In the genomic region with DNA sequence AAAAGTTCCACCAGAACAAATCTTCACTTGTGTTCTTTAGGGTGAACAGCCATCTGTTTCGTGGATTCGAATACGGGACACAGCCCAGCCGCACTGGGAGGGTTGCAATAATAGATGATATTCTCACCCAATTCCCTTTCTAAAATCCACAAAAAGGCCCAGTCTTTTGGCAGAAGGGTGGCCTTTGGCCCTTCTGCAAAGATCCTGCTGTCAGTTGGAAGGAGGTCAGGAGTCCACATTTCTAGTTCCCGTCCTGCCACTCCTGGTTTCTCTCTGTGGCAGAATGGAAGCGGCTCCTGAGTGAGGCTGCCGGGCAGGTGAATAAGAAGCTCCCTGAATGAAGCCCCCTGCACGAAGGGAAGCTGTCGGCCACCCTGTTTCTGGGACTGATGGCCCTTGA, we compare ENCODE assay signal across 27 cellular contexts. TPM values are rescaled to one million over a fixed set of nuclear protein-coding genes. Genes with fewer than 3 reads are reported as not detected.
"Had no signal": no experiment of that assay in that cellular context is flagged by ENCODE, and none has a peak within 500 bp of the region (broad histone marks: within the 10 kb centered on the region; RNA-seq: fewer than 3 reads in every experiment).

No MANE protein-coding gene starts in this region.

- H3K4me1 Mint-ChIP-seq: activated naive CD4-positive, alpha-beta T cell treated with anti-CD3 and anti-CD28 coated beads, Interleukin-2, amount 10 ng/mL, durations not matched to agents 7 days and 5 days; natural killer cell had no signal

- H3K4me1 ChIP-seq: left lung had no signal

- DNase-seq: activated CD4-positive, alpha-beta T cell treated with anti-CD3 and anti-CD28 coated beads, Interleukin-2, amount 50 U/mL, for 1 hour; activated CD4-positive, CD25-positive, alpha-beta regulatory T cell treated with anti-CD3 and anti-CD28 coated beads, Interleukin-2, amount 50 U/mL, for 72 hours; activated CD8-positive, alpha-beta memory T cell treated with anti-CD3 and anti-CD28 coated beads, Interleukin-2, amount 50 U/mL, for 4 hours; activated effector memory CD4-positive, alpha-beta T cell treated with Interleukin-2 at 50 U/mL for 16 hours; activated naive CD4-positive, alpha-beta T cell treated with anti-CD3 and anti-CD28 coated beads, Interleukin-2, amount 10 ng/mL, durations not matched to agents 7 days and 5 days; activated naive CD8-positive, alpha-beta T cell treated with anti-CD3 and anti-CD28 coated beads, Interleukin-2, amount 50 U/mL, for 24 hours; activated T-cell treated with anti-CD3 and anti-CD28 coated beads, Interleukin-2, amount 50 U/mL, for 48 hours; anterior cingulate cortex; brain microvascular endothelial cell; cerebellar nuclear complex; effector CD8-positive, alpha-beta T cell; esophagus squamous epithelium; natural killer cell; stimulated activated CD4-positive, alpha-beta T cell treated with anti-CD3 and anti-CD28 coated beads, Interleukin-15, amount 100 ng/mL, for 24 hours; stimulated activated CD4-positive, alpha-beta T cell treated with anti-CD3 and anti-CD28 coated beads, Interleukin-2, amount 100 ng/mL, for 48 hours; stimulated activated naive CD8-positive, alpha-beta T cell treated with anti-CD3 and anti-CD28 coated beads, Interleukin-15, amount 100 ng/mL, for 72 hours; SW 1271; T-helper 2 cell had no signal

- H3K27ac Mint-ChIP-seq: activated naive CD4-positive, alpha-beta T cell treated with anti-CD3 and anti-CD28 coated beads, Interleukin-2, amount 10 ng/mL, durations not matched to agents 7 days and 5 days; activated naive CD8-positive, alpha-beta T cell treated with anti-CD3 and anti-CD28 coated beads, Interleukin-2, amount 50 U/mL, for 24 hours; dendritic cell treated with granulocyte-macrophage colony-stimulating factor and Interleukin-4, amounts not matched to agents 40 ng/mL and 50 ng/mL, for 4 days; memory B cell; natural killer cell; stimulated activated naive CD8-positive, alpha-beta T cell treated with anti-CD3 and anti-CD28 coated beads, Interleukin-15, amount 100 ng/mL, for 72 hours; type B pancreatic cell had no signal

- H3K9me3 Mint-ChIP-seq: activated naive CD4-positive, alpha-beta T cell treated with anti-CD3 and anti-CD28 coated beads, Interleukin-2, amount 10 ng/mL, durations not matched to agents 7 days and 5 days; memory B cell; natural killer cell; type B pancreatic cell had no signal

- H3K36me3 Mint-ChIP-seq: activated naive CD4-positive, alpha-beta T cell treated with anti-CD3 and anti-CD28 coated beads, Interleukin-2, amount 10 ng/mL, durations not matched to agents 7 days and 5 days; natural killer cell; type B pancreatic cell had no signal

- H3K27ac ChIP-seq: brain microvascular endothelial cell, esophagus squamous epithelium, left lung, suprapubic skin, VCaP had no signal

- H3K36me3 ChIP-seq: brain microvascular endothelial cell, esophagus squamous epithelium, left lung, suprapubic skin had no signal

- H3K27me3 ChIP-seq: brain microvascular endothelial cell, esophagus squamous epithelium, suprapubic skin had no signal

- H3K9me3 ChIP-seq: suprapubic skin had no signal

- H3K4me3 ChIP-seq: esophagus squamous epithelium, left lung, suprapubic skin had no signal

- ATAC-seq: activated naive CD8-positive, alpha-beta T cell treated with anti-CD3 and anti-CD28 coated beads, Interleukin-2, amount 50 U/mL, for 24 hours; left lung; natural killer cell; stimulated activated naive CD8-positive, alpha-beta T cell treated with anti-CD3 and anti-CD28 coated beads, Interleukin-15, amount 100 ng/mL, for 72 hours had no signal

- H3K4me3 Mint-ChIP-seq: activated naive CD4-positive, alpha-beta T cell treated with anti-CD3 and anti-CD28 coated beads, Interleukin-2, amount 10 ng/mL, durations not matched to agents 7 days and 5 days; activated naive CD8-positive, alpha-beta T cell treated with anti-CD3 and anti-CD28 coated beads, Interleukin-2, amount 50 U/mL, for 24 hours; dendritic cell treated with granulocyte-macrophage colony-stimulating factor and Interleukin-4, amounts not matched to agents 40 ng/mL and 50 ng/mL, for 4 days; memory B cell; natural killer cell; stimulated activated naive CD8-positive, alpha-beta T cell treated with anti-CD3 and anti-CD28 coated beads, Interleukin-15, amount 100 ng/mL, for 72 hours; type B pancreatic cell had no signal

RNA-seq across cellular contexts. Expression of a gene that starts 11.2 kb away (rescaled TPM):
- total RNA-seq: esophagus squamous epithelium, left lung, mucosa of gallbladder, natural killer cell, renal cortical epithelial cell, skeletal muscle tissue, suprapubic skin had no signal
